11 cellular contexts compared by ENCODE assay signal in the genomic region with DNA sequence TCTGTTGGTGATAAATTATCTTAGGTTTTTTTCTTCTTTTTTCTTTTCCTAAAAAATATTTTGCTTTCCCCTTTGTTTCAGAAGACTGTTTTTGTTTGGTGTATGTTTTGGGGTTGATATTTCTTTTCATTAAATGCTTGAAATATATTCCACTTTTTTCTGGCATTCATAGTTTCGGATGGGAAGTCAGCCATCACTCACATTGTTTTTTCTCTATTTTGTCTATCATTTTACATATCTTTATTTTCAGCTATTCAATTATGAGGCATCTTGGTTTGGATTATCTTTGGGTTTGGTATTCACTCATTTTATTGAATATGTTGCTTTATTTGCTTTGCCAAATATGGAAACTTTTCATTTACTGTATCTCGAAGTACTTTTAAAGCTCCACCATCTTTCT.
"Had no signal": no experiment of that assay in that cellular context is flagged by ENCODE, and none has a peak within 500 bp of the region (broad histone marks: within the 10 kb centered on the region; RNA-seq: fewer than 3 reads in every experiment).

No MANE protein-coding gene starts in this region.

- H3K4me3 ChIP-seq: thoracic aorta had no signal

- H3K79me2 ChIP-seq: parathyroid adenoma had no signal

- DNase-seq: activated CD4-positive, alpha-beta T cell treated with anti-CD3 and anti-CD28 coated beads, Interleukin-2, amount 50 U/mL, for 1 hour; activated naive CD4-positive, alpha-beta T cell; activated naive CD8-positive, alpha-beta T cell treated with anti-CD3 and anti-CD28 coated beads, Interleukin-2, amount 10 ng/mL, durations not matched to agents 7 days and 5 days; anterior cingulate cortex; islet precursor cell; naive thymus-derived CD4-positive, alpha-beta T cell; stimulated activated CD4-positive, alpha-beta T cell treated with anti-CD3 and anti-CD28 coated beads, Interleukin-12 subunit alpha, Interleukin-12 subunit beta, amount 100 ng/mL, for 4 hours; stimulated activated CD4-positive, alpha-beta T cell treated with anti-CD3 and anti-CD28 coated beads, Interleukin-2, amount 100 ng/mL, for 24 hours had no signal

- H3K27ac ChIP-seq: parathyroid adenoma, thoracic aorta had no signal

- ATAC-seq: activated CD4-positive, CD25-positive, alpha-beta regulatory T cell treated with anti-CD3 and anti-CD28 coated beads, Interleukin-2, amount 50 U/mL, for 24 hours; naive thymus-derived CD4-positive, alpha-beta T cell had no signal

- H2AFZ ChIP-seq: parathyroid adenoma had no signal

- H3K36me3 ChIP-seq: thoracic aorta had no signal

- H3K9ac ChIP-seq: parathyroid adenoma had no signal

- H3K4me1 ChIP-seq: parathyroid adenoma had no signal
